Comparison of ENCODE assay signal across 16 cellular contexts in genomic region chr3:127777332-127777731, GRCh38.
"Had no signal": no experiment of that assay in that cellular context is flagged by ENCODE, and none has a peak within 500 bp of the region (broad histone marks: within the 10 kb centered on the region; RNA-seq: fewer than 3 reads in every experiment).

No MANE protein-coding gene starts in this region.

- DNase-seq: activated CD4-positive, alpha-beta T cell treated with anti-CD3 and anti-CD28 coated beads for 48 hours; activated CD8-positive, alpha-beta memory T cell treated with anti-CD3 and anti-CD28 coated beads for 24 hours; activated naive CD4-positive, alpha-beta T cell treated with anti-CD3 and anti-CD28 coated beads for 36 hours; caudate nucleus; cortex of kidney; effector CD8-positive, alpha-beta T cell; kidney; right cardiac atrium; stimulated activated CD4-positive, alpha-beta T cell treated with anti-CD3 and anti-CD28 coated beads, Interleukin-1b, Interleukin-23, amount 100 ng/mL, for 48 hours; stimulated activated naive B cell treated with anti-CD40 and anti-IgM and Interleukin-4, amounts not matched to agents 10 μg/mL and 1 μg/mL and 100 μg/mL, for 72 hours; substantia nigra; transverse colon had no signal

- ATAC-seq: activated T-helper 17 cell treated with anti-CD3 and anti-CD28 coated beads, Interleukin-2, amount 50 U/mL, for 72 hours; right cardiac atrium; stimulated activated naive B cell treated with anti-CD40 and anti-IgM and Interleukin-4, amounts not matched to agents 10 μg/mL and 1 μg/mL and 100 μg/mL, for 72 hours; WTC11 had no signal

- H3K36me3 ChIP-seq: neural progenitor cell, transverse colon had no signal

- H3K4me3 ChIP-seq: neural progenitor cell, transverse colon had no signal

- H3K27ac Mint-ChIP-seq: activated naive CD4-positive, alpha-beta T cell treated with anti-CD3 and anti-CD28 coated beads for 36 hours; activated T-helper 17 cell treated with anti-CD3 and anti-CD28 coated beads, Interleukin-2, amount 50 U/mL, for 72 hours; mesothelial cell of epicardium; neural progenitor cell; WTC11 had no signal

- H3K4me1 ChIP-seq: neural progenitor cell had no signal

- H3K27ac ChIP-seq: neural progenitor cell had no signal

- H3K36me3 Mint-ChIP-seq: neural progenitor cell had no signal

- H3K27me3 ChIP-seq: neural progenitor cell, transverse colon had no signal

- H3K9me3 Mint-ChIP-seq: activated T-helper 17 cell treated with anti-CD3 and anti-CD28 coated beads, Interleukin-2, amount 50 U/mL, for 72 hours had no signal

- H3K4me3 Mint-ChIP-seq: activated naive CD4-positive, alpha-beta T cell treated with anti-CD3 and anti-CD28 coated beads for 36 hours; activated T-helper 17 cell treated with anti-CD3 and anti-CD28 coated beads, Interleukin-2, amount 50 U/mL, for 72 hours; mesothelial cell of epicardium; stimulated activated naive B cell treated with anti-CD40 and anti-IgM and Interleukin-4, amounts not matched to agents 10 μg/mL and 1 μg/mL and 100 μg/mL, for 72 hours; WTC11 had no signal

- H3K27me3 Mint-ChIP-seq: stimulated activated naive B cell treated with anti-CD40 and anti-IgM and Interleukin-4, amounts not matched to agents 10 μg/mL and 1 μg/mL and 100 μg/mL, for 72 hours had no signal

- H3K4me1 Mint-ChIP-seq: activated T-helper 17 cell treated with anti-CD3 and anti-CD28 coated beads, Interleukin-2, amount 50 U/mL, for 72 hours; WTC11 had no signal
